Comparison of ENCODE assay signal across 13 cellular contexts in the genomic region with DNA sequence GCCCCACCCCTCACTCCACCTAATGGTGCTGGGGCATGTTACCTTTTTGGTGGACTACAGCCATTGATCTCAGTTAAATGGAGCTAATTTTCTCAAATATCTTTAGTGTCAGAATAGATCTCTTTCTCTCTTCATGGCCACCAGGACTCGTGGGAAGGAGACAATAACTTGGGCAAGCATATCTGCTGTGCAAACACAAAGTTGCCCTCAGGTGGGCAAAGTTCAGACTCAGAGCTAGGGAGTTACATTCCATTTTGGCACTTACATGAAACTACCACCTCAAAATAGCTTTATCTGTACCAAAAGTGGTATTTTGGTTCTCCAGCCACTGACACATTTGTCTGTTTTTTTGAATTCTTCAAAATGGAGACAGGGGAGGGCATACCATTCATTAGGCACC.
DNase-seq lines count a peak whose midpoint lies in the region; ATAC-seq and TF ChIP-seq lines count a peak whose summit lies in the region.
"Had no signal": no experiment of that assay in that cellular context is flagged by ENCODE, and none has a peak within 500 bp of the region (broad histone marks: within the 10 kb centered on the region; RNA-seq: fewer than 3 reads in every experiment).

No MANE protein-coding gene starts in this region.

- peak overlapping the region; percentile 36; the same call in 1 of the 2 replicates for H2AFZ ChIP-seq in MM.1S (ENCODE audit: low read length)
- H2AFZ ChIP-seq: GM23248 had no signal

- CTCF ChIA-PET in A673 (lab: Charles Lee), result no interaction called here
- CTCF ChIA-PET in activated CD8-positive, alpha-beta T cell treated with anti-CD3 and anti-CD28 coated beads for 36 hours (lab: Charles Lee), result no interaction called here

- no peak overlapping the region for H3K4me3 Mint-ChIP-seq in activated CD8-positive, alpha-beta T cell treated with anti-CD3 and anti-CD28 coated beads for 36 hours
- H3K4me3 Mint-ChIP-seq: CD8-positive, alpha-beta memory T cell had no signal

- no peak overlapping the region for H3K4me3 ChIP-seq in MM.1S (ENCODE audit: low read length)
- no peak overlapping the region for H3K4me3 ChIP-seq in mucosa of descending colon
- H3K4me3 ChIP-seq in A673 (ENCODE audit: low read depth, low read length, poor library complexity, severe bottlenecking), result no peak overlapping the region
- H3K4me3 ChIP-seq: BLaER1, GM23248 had no signal

- no peaks in the 10 kb centered on the region for H3K79me2 ChIP-seq in MM.1S (ENCODE audit: low read length)

- H3K27ac Mint-ChIP-seq in activated CD8-positive, alpha-beta T cell treated with anti-CD3 and anti-CD28 coated beads for 36 hours, result no peak overlapping the region
- H3K27ac Mint-ChIP-seq: CD8-positive, alpha-beta memory T cell had no signal

- ATAC-seq in left lobe of liver (peak; percentile 51), mucosa of descending colon (peak; percentile 42)
- ATAC-seq in activated CD8-positive, alpha-beta T cell treated with anti-CD3 and anti-CD28 coated beads for 36 hours, result no peak
- ATAC-seq: HCT116 had no signal

- TF ChIP-seq CTCF in MM.1S (IDR thresholded peaks at IDR 0.05; ENCODE audit: low read length), result no peak
- no peak for TF ChIP-seq CTCF in mucosa of descending colon (IDR thresholded peaks at IDR 0.05)
- no peak for TF ChIP-seq CTCF in A673 (conservative IDR thresholded peaks at IDR 0.05; ENCODE audit: low read depth, low read length)
- TF ChIP-seq CTCF in activated CD8-positive, alpha-beta T cell treated with anti-CD3 and anti-CD28 coated beads for 36 hours (IDR thresholded peaks at IDR 0.05), result no peak

- H3K4me1 Mint-ChIP-seq in activated CD8-positive, alpha-beta T cell treated with anti-CD3 and anti-CD28 coated beads for 36 hours (ENCODE audit: low read depth), result no peaks in the 10 kb centered on the region
- H3K4me1 Mint-ChIP-seq: CD8-positive, alpha-beta memory T cell had no signal

- no peaks in the 10 kb centered on the region for H4K20me1 ChIP-seq in MM.1S (ENCODE audit: insufficient read depth, low read length)
- H4K20me1 ChIP-seq: BLaER1 had no signal

- H3K4me1 ChIP-seq in MM.1S (ENCODE audit: low read length) (peaks cover 11% of the 10 kb centered on the region), mucosa of descending colon (ENCODE audit: low read depth) (no peaks in the 10 kb centered on the region), A673 (ENCODE audit: insufficient read depth, low read length, poor library complexity, severe bottlenecking) (no peaks in the 10 kb centered on the region)

- no peaks in the 10 kb centered on the region for H3K27me3 ChIP-seq in MM.1S (replicated peaks; ENCODE audit: insufficient read depth, low read length)
- no peaks in the 10 kb centered on the region for H3K27me3 ChIP-seq in A673 (replicated peaks; ENCODE audit: insufficient read depth, low read depth, low read length, poor library complexity)
- H3K27me3 ChIP-seq: BLaER1 had no signal

- BruUV-seq in A673 (replicated peaks; lab: Mats Ljungman, UMichigan), result no TSS peak

- no peaks in the 10 kb centered on the region for H3K9me3 ChIP-seq in MM.1S (replicated peaks; ENCODE audit: insufficient read depth, low read length)
- H3K9me3 ChIP-seq in mucosa of descending colon, result no peaks in the 10 kb centered on the region
- peaks cover 3% of the 10 kb centered on the region for H3K9me3 ChIP-seq in A673 (ENCODE audit: low read depth, low read length, poor library complexity, severe bottlenecking)
- H3K9me3 ChIP-seq: BLaER1 had no signal

- peak overlapping the region; percentile 59 for H3K4me2 ChIP-seq in MM.1S (ENCODE audit: low read depth, low read length)
- H3K4me2 ChIP-seq: BLaER1 had no signal

- H3K9me2 ChIP-seq in MM.1S (replicated peaks; ENCODE audit: insufficient read depth, low read length), result no peaks in the 10 kb centered on the region

- H3K27ac ChIP-seq in MM.1S (ENCODE audit: low read length) (peak overlapping the region; percentile 60; the same call in 1 of the 2 replicates), A673 (ENCODE audit: low read depth, low read length, poor library complexity, severe bottlenecking) (no peak overlapping the region)
- H3K27ac ChIP-seq: BLaER1, GM23248 had no signal

- no peaks in the 10 kb centered on the region for H3K36me3 ChIP-seq in MM.1S (replicated peaks; ENCODE audit: insufficient read depth, low read length)
- H3K36me3 ChIP-seq in mucosa of descending colon (ENCODE audit: low read depth), result no peaks in the 10 kb centered on the region
- H3K36me3 ChIP-seq in A673 (ENCODE audit: insufficient read depth, low read length, poor library complexity, severe bottlenecking), result no peaks in the 10 kb centered on the region
- H3K36me3 ChIP-seq: BLaER1 had no signal

- intact Hi-C loops in mucosa of descending colon (cut with DNase I, micrococcal nuclease) (no loop called here), A673 (cut with micrococcal nuclease; ENCODE audit: unreplicated experiment) (no loop called here)
- intact Hi-C loops in activated CD8-positive, alpha-beta T cell treated with anti-CD3 and anti-CD28 coated beads for 36 hours (cut with micrococcal nuclease), result no loop called here

- H3K36me3 Mint-ChIP-seq in activated CD8-positive, alpha-beta T cell treated with anti-CD3 and anti-CD28 coated beads for 36 hours (ENCODE audit: low read depth), result no peaks in the 10 kb centered on the region

- POLR2A ChIA-PET in A673 (lab: Charles Lee; ENCODE audit: low non-redundant PET), result no interaction called here
- POLR2A ChIA-PET in activated CD8-positive, alpha-beta T cell treated with anti-CD3 and anti-CD28 coated beads for 36 hours (lab: Charles Lee), result no interaction called here

- H3K9ac ChIP-seq in MM.1S (ENCODE audit: low read length), result no peak overlapping the region
- H3K9ac ChIP-seq: BLaER1, GM23248 had no signal

- no peaks in the 10 kb centered on the region for H3K27me3 Mint-ChIP-seq in activated CD8-positive, alpha-beta T cell treated with anti-CD3 and anti-CD28 coated beads for 36 hours
- H3K27me3 Mint-ChIP-seq: CD8-positive, alpha-beta memory T cell had no signal

- peaks cover 3% of the 10 kb centered on the region for H3K9me3 Mint-ChIP-seq in activated CD8-positive, alpha-beta T cell treated with anti-CD3 and anti-CD28 coated beads for 36 hours

- H3F3A ChIP-seq in MM.1S (ENCODE audit: insufficient read depth, low read length), result 0 out of 2 replicates have a peak, but pooled peaks cover 8% of the 10 kb centered on the region

- DNase-seq in MM.1S, result no peak
- no peak for DNase-seq in left lobe of liver (ENCODE audit: low spot score)
- no peak for DNase-seq in mucosa of descending colon
- no peak for DNase-seq in NCI-H1105 treated with DMSO at 0.1 percent for 48 hours (lab: John Stamatoyannopoulos, UW)
- no peak for DNase-seq in A673 (ENCODE audit: low spot score)
- no peak for DNase-seq in activated CD8-positive, alpha-beta T cell treated with anti-CD3 and anti-CD28 coated beads for 36 hours
- DNase-seq: AML-193; CD8-positive, alpha-beta memory T cell; DMS53; GF-D8; GM23248 had no signal
